In genomic region chr1:153392822-153393221, GRCh38 we compare ENCODE assay signal across 1 cellular context.
TF ChIP-seq lines count a peak whose summit lies in the region.

No MANE protein-coding gene starts in this region.

TF ChIP-seq in HepG2, 621 proteins besides CTCF, POLR2A, EP300 and RAD21:
- TF ChIP-seq ZNF597 (CRISPR knock-in tag; IDR thresholded peaks at IDR 0.05), result no peak
- TF ChIP-seq CREB1 (IDR thresholded peaks at IDR 0.05), result peak; percentile 66
- TF ChIP-seq CREB1 (CRISPR knock-in tag; IDR thresholded peaks at IDR 0.05), result no peak
- no peak for TF ChIP-seq BRF2 (CRISPR knock-in tag; IDR thresholded peaks at IDR 0.05)
